In genomic region chr5:43316421-43316820, GRCh38 we compare ENCODE assay signal across 19 cellular contexts. TPM values are rescaled to one million over a fixed set of nuclear protein-coding genes. Genes with fewer than 3 reads are reported as not detected.
DNase-seq lines count a peak whose midpoint lies in the region; ATAC-seq and TF ChIP-seq lines count a peak whose summit lies in the region.
"Had no signal": no experiment of that assay in that cellular context is flagged by ENCODE, and none has a peak within 500 bp of the region (broad histone marks: within the 10 kb centered on the region; RNA-seq: fewer than 3 reads in every experiment).

No MANE protein-coding gene starts in this region.

- H3K9me3 Mint-ChIP-seq in activated naive CD4-positive, alpha-beta T cell treated with anti-CD3 and anti-CD28 coated beads, Interleukin-2, amount 50 U/mL, for 72 hours: peaks cover 9 to 15% of the 10 kb centered on the region in 2 donors
- peaks cover 0 to 8% (median 0%) of the 10 kb centered on the region in 5 experiments for H3K9me3 Mint-ChIP-seq in brain
- peaks cover 5% of the 10 kb centered on the region in 2 donors for H3K9me3 Mint-ChIP-seq in stimulated activated naive B cell treated with anti-CD40 and anti-IgM and Interleukin-4, amounts not matched to agents 10 μg/mL and 1 μg/mL and 100 μg/mL, for 72 hours
- peaks cover 9% of the 10 kb centered on the region for H3K9me3 Mint-ChIP-seq in type B pancreatic cell
- H3K9me3 Mint-ChIP-seq: CD4-positive, alpha-beta memory T cell had no signal

- no peak for TF ChIP-seq POLR2A in sigmoid colon (IDR thresholded peaks at IDR 0.05)

- DNase-seq in activated naive CD4-positive, alpha-beta T cell treated with anti-CD3 and anti-CD28 coated beads, Interleukin-2, amount 50 U/mL, for 72 hours (ENCODE audit: low spot score in 2 of 2): no peak
- DNase-seq in activated naive CD4-positive, alpha-beta T cell (lab: John Stamatoyannopoulos, UW): no peak
- DNase-seq in PC-9 (no peak), type B pancreatic cell (ENCODE audit: extremely low spot score, unreplicated experiment) (no peak), sigmoid colon (no peak)
- DNase-seq in stimulated activated naive B cell treated with anti-CD40 and anti-IgM and Interleukin-4, amounts not matched to agents 10 μg/mL and 1 μg/mL and 100 μg/mL, for 72 hours: no peak
- DNase-seq: BE2C; CD4-positive, alpha-beta memory T cell; GF-D8; GM23248; MG63; NCI-H1092 treated with DMSO at 0.1 percent for 48 hours; NCI-H1694; NCI-H69; NK-92 treated with Interleukin-12 subunit alpha and Interleukin-12 subunit beta, amount 100 ng/mL, for 24 hours had no signal

- peaks cover 10% of the 10 kb centered on the region; the same call in 1 of the 2 replicates for H4K20me1 ChIP-seq in PC-9 (ENCODE audit: insufficient read depth)

- H3K4me1 ChIP-seq in PC-9 (replicated peaks; ENCODE audit: insufficient read depth) (peaks cover 35% of the 10 kb centered on the region), sigmoid colon (peaks cover 0 to 14% (median 12%) of the 10 kb centered on the region in 4 donors)

- no peaks in the 10 kb centered on the region for H3K9me2 ChIP-seq in PC-9 (ENCODE audit: insufficient read depth)

- H3K36me3 ChIP-seq in PC-9 (ENCODE audit: low read depth): 0 out of 2 replicates have a peak, but pooled peaks cover 6% of the 10 kb centered on the region
- H3K36me3 ChIP-seq in sigmoid colon: no peaks in the 10 kb centered on the region
- H3K36me3 ChIP-seq: BE2C, MG63 had no signal

- H3K4me3 Mint-ChIP-seq in brain (peak overlapping the region in 2 of 5 experiments; percentile 19 to 27), type B pancreatic cell (no peak overlapping the region)
- H3K4me3 Mint-ChIP-seq in stimulated activated naive B cell treated with anti-CD40 and anti-IgM and Interleukin-4, amounts not matched to agents 10 μg/mL and 1 μg/mL and 100 μg/mL, for 72 hours: no peak overlapping the region
- H3K4me3 Mint-ChIP-seq: CD4-positive, alpha-beta memory T cell had no signal

- CTCF ChIA-PET in PC-9 (lab: Charles Lee): no interaction called here

- ATAC-seq in activated naive CD4-positive, alpha-beta T cell treated with anti-CD3 and anti-CD28 coated beads, Interleukin-2, amount 50 U/mL, for 72 hours: no peak
- no peak for ATAC-seq in stimulated activated naive B cell treated with anti-CD40 and anti-IgM and Interleukin-4, amounts not matched to agents 10 μg/mL and 1 μg/mL and 100 μg/mL, for 72 hours (replicated peaks)
- ATAC-seq: HCT116, Right ventricle myocardium inferior had no signal

- H3K27me3 ChIP-seq in PC-9 (ENCODE audit: insufficient read depth, low read depth): no peaks in the 10 kb centered on the region
- no peaks in the 10 kb centered on the region for H3K27me3 ChIP-seq in sigmoid colon
- H3K27me3 ChIP-seq: BE2C, MG63 had no signal

- peaks cover 20% of the 10 kb centered on the region for H3F3A ChIP-seq in PC-9 (ENCODE audit: insufficient read depth, low read depth)

- 91 to 93% methylated on average over 5 of the region's 5 CpGs for WGBS in sigmoid colon, 2 donors

- POLR2A ChIA-PET in PC-9 (lab: Charles Lee; ENCODE audit: unreplicated experiment): no interaction called here

- H3K9me3 ChIP-seq in PC-9 (ENCODE audit: insufficient read depth, low read depth) (peaks cover 6% of the 10 kb centered on the region; the same call in 1 of the 2 replicates), sigmoid colon (no peaks in the 10 kb centered on the region)
- H3K9me3 ChIP-seq: BE2C, MG63 had no signal

- no peak overlapping the region for H3K4me2 ChIP-seq in PC-9

- H3K36me3 Mint-ChIP-seq in activated naive CD4-positive, alpha-beta T cell treated with anti-CD3 and anti-CD28 coated beads, Interleukin-2, amount 50 U/mL, for 72 hours: peaks cover 31 to 70% of the 10 kb centered on the region in 2 donors
- H3K36me3 Mint-ChIP-seq in brain (peaks cover 9% of the 10 kb centered on the region), type B pancreatic cell (peaks cover under 1% of the 10 kb centered on the region)
- peaks cover 13 to 30% of the 10 kb centered on the region in 2 donors for H3K36me3 Mint-ChIP-seq in stimulated activated naive B cell treated with anti-CD40 and anti-IgM and Interleukin-4, amounts not matched to agents 10 μg/mL and 1 μg/mL and 100 μg/mL, for 72 hours

- peaks cover 21% of the 10 kb centered on the region for H3K27me3 Mint-ChIP-seq in brain
- no peaks in the 10 kb centered on the region for H3K27me3 Mint-ChIP-seq in stimulated activated naive B cell treated with anti-CD40 and anti-IgM and Interleukin-4, amounts not matched to agents 10 μg/mL and 1 μg/mL and 100 μg/mL, for 72 hours
- no peaks in the 10 kb centered on the region for H3K27me3 Mint-ChIP-seq in type B pancreatic cell
- H3K27me3 Mint-ChIP-seq: CD4-positive, alpha-beta memory T cell had no signal

- intact Hi-C loops in PC-9 (cut with micrococcal nuclease; ENCODE audit: unreplicated experiment): loop anchor here (10.0 kb wide), 1 partner anchor 198 kb away; the partner anchor contains the start of gene C5orf34
- intact Hi-C loops in sigmoid colon (cut with DNase I): loop anchor here (10.0 kb wide), 3 partner anchors 198 to 822 kb away; partner anchors contain the start of gene C5orf34

- H3K4me3 ChIP-seq in PC-9: no peak overlapping the region
- no peak overlapping the region for H3K4me3 ChIP-seq in sigmoid colon
- H3K4me3 ChIP-seq: GM23248, MG63 had no signal

- no peak overlapping the region for H3K27ac ChIP-seq in PC-9
- no peak overlapping the region for H3K27ac ChIP-seq in sigmoid colon
- H3K27ac ChIP-seq: GM23248, HL-60 had no signal

- TF ChIP-seq CTCF in PC-9 (conservative IDR thresholded peaks at IDR 0.05) (no peak), brain (conservative IDR thresholded peaks at IDR 0.05) (no peak), type B pancreatic cell (conservative IDR thresholded peaks at IDR 0.05) (no peak), sigmoid colon (IDR thresholded peaks at IDR 0.05) (no peak)

- peak overlapping the region; percentile 96 to 97 for H3K27ac Mint-ChIP-seq in activated naive CD4-positive, alpha-beta T cell treated with anti-CD3 and anti-CD28 coated beads, Interleukin-2, amount 50 U/mL, for 72 hours
- peak overlapping the region in 4 of 5 experiments; percentile 94 to 99 (median 98) for H3K27ac Mint-ChIP-seq in brain
- peak overlapping the region; percentile 43 for H3K27ac Mint-ChIP-seq in stimulated activated naive B cell treated with anti-CD40 and anti-IgM and Interleukin-4, amounts not matched to agents 10 μg/mL and 1 μg/mL and 100 μg/mL, for 72 hours
- no peak overlapping the region for H3K27ac Mint-ChIP-seq in type B pancreatic cell
- H3K27ac Mint-ChIP-seq: CD4-positive, alpha-beta memory T cell had no signal

- no peak for TF ChIP-seq EP300 in sigmoid colon (IDR thresholded peaks at IDR 0.05)

- BruUV-seq in PC-9 (replicated peaks; lab: Mats Ljungman, UMichigan): TSS peak; percentile 14

- H2AFZ ChIP-seq in PC-9: no peak overlapping the region
- H2AFZ ChIP-seq: GM23248 had no signal

- H3K4me1 Mint-ChIP-seq in brain: peaks cover 51% of the 10 kb centered on the region
- H3K4me1 Mint-ChIP-seq in stimulated activated naive B cell treated with anti-CD40 and anti-IgM and Interleukin-4, amounts not matched to agents 10 μg/mL and 1 μg/mL and 100 μg/mL, for 72 hours: peaks cover 33 to 45% of the 10 kb centered on the region in 2 donors
- peaks cover 25% of the 10 kb centered on the region for H3K4me1 Mint-ChIP-seq in type B pancreatic cell (ENCODE audit: unreplicated experiment)

- peaks cover 18% of the 10 kb centered on the region for H3K79me2 ChIP-seq in PC-9 (ENCODE audit: low read depth)

RNA-seq across cellular contexts. Expression of gene HMGCS1, which starts 3.2 kb away (rescaled TPM):
- total RNA-seq in activated naive CD4-positive, alpha-beta T cell treated with anti-CD3 and anti-CD28 coated beads, Interleukin-2, amount 50 U/mL, for 72 hours: 100 to 1,000 TPM in 1 of 2 donors, 10 to 100 TPM in 1; 80.0 to 116 TPM
- 152 and 189 TPM in 2 replicates for total RNA-seq in PC-9 (2021)
- 35.3 TPM for polyA plus RNA-seq in brain (ENCODE audit: insufficient read depth, low read depth, low replicate concordance)
- total RNA-seq in type B pancreatic cell (ENCODE audit: low replicate concordance): 128 and 148 TPM in 2 replicates
- 10 to 100 TPM; 13.0 to 20.7 (median 16.0) TPM for total RNA-seq in sigmoid colon
- polyA plus RNA-seq in sigmoid colon: 100 to 1,000 TPM in 2 of 3 donors, 10 to 100 TPM in 1; 62.5 to 132 (median 131) TPM
